Comparison of ENCODE assay signal across 1 cellular context in the genomic region with DNA sequence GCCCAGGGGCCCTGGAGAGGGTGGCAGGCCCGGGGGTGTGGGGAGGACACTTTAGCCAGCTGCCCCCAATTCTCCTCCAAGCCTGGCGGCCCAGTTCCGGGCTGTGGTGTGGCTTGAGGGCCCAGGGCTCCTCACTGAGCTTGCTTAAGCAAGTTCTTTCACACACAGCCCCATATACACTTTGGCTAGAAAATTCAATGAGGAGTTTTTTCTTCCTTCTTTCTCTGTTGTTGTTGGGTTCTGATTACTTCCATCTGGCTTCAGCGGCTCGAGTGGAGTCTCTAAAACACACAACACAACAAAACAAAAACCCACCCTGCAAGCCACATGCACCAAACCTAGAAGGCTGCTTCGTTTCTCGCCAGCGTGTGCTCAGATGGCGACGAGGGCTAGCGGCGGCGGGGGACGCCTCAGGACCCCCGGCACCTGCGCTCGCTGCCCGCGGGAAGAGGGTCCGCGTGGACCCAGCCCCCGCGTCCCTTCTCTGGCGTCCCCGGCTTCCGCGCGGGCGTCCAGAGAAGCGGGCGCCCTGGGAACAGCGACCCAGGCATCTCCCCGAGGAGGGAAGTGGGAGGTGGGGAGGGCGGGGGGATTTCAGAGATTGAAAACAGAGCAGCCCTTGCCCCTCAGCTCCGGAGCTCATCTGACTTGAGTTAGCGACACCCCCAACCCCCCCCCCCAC.
A peak's percentile ranks its signal among the peaks of the same experiment; 100 is the strongest.
TF ChIP-seq lines count a peak whose summit lies in the region.

No MANE protein-coding gene starts in this region.

TF ChIP-seq in H1, 55 proteins besides CTCF, POLR2A, EP300 and RAD21 (continued from another document):
- TF ChIP-seq, protein P1, sequence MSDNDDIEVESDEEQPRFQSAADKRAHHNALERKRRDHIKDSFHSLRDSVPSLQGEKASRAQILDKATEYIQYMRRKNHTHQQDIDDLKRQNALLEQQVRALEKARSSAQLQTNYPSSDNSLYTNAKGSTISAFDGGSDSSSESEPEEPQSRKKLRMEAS (IDR thresholded peaks at IDR 0.05): peak; percentile 69
